In the genomic region with DNA sequence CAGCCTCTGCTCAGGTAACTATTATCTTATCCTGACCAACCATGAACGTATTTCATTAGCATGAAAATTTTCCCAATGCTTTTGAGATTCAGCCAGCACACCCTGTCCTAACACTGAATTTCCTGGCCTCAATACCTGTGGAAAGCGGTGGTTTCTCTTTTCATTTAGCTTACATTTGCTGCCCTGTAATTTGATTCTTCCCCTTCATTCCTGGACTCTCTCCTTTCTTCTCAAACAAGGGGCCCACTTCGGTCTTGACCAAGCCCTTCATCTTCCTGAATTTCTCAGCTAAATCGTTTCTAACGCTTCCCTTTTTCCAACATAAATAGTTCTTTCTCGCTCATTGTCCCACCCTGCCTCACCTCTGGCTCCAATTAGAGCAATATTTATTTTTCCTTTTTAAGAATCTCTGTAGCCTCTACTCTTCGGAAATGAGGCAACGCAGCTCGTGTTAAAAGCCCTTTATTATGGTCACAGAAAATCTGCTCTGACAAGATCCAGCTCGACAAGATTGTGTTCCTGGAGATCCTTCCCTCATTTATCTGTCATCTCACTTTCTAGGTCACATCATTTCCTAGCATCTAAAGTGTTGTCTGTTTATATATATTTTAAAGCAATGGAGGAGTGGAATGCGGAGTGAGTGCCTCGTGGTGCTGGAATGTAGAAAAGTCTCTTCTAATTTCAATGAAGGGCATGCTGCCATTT, we compare ENCODE assay signal across 25 cellular contexts. TPM values are rescaled to one million over a fixed set of nuclear protein-coding genes. Genes with fewer than 3 reads are reported as not detected.
DNase-seq lines count a peak whose midpoint lies in the region; ATAC-seq and TF ChIP-seq lines count a peak whose summit lies in the region.
"Had no signal": no experiment of that assay in that cellular context is flagged by ENCODE, and none has a peak within 500 bp of the region (broad histone marks: within the 10 kb centered on the region; RNA-seq: fewer than 3 reads in every experiment).

No MANE protein-coding gene starts in this region.

- intact Hi-C loops in left lung (cut with DNase I) (no loop called here), heart left ventricle (cut with DNase I) (no loop called here)

- H3K9me3 ChIP-seq in left lung (peaks cover 0 to 2% of the 10 kb centered on the region in 2 donors), suprapubic skin (no peaks in the 10 kb centered on the region), heart left ventricle (peaks cover 0 to 7% (median 0%) of the 10 kb centered on the region in 12 donors)
- H3K9me3 ChIP-seq: adrenal gland, Caco-2, SJCRH30, thyroid gland had no signal

- TF ChIP-seq CTCF in left lung (IDR thresholded peaks at IDR 0.05) (no peak), suprapubic skin (IDR thresholded peaks at IDR 0.05) (no peak), foreskin fibroblast (IDR thresholded peaks at IDR 0.05; ENCODE audit: low read depth, low read length) (no peak), heart left ventricle (IDR thresholded peaks at IDR 0.05) (no peak)

- TF ChIP-seq EP300 in suprapubic skin (IDR thresholded peaks at IDR 0.05): no peak

- in situ Hi-C loops in KBM-7 (cut with MboI; ENCODE audit: low pct_unique_long_range_greater_than_20kb, low sequenced_read_pairs): no loop called here

- TF ChIP-seq POLR2A in suprapubic skin (IDR thresholded peaks at IDR 0.05) (no peak), heart left ventricle (IDR thresholded peaks at IDR 0.05) (no peak)

- H3K36me3 ChIP-seq in left lung (no peaks in the 10 kb centered on the region), suprapubic skin (no peaks in the 10 kb centered on the region), heart left ventricle (no peaks in the 10 kb centered on the region)
- H3K36me3 ChIP-seq: adrenal gland, SJCRH30, thyroid gland had no signal

- DNase-seq in KBM-7 (peak; percentile 24), astrocyte of the hippocampus (ENCODE audit: low read depth, low spot score) (peak; percentile 5), left lung (no peak), suprapubic skin (ENCODE audit: low spot score in 2 of 2) (no peak), foreskin fibroblast (no peak), NCI-H774 (lab: John Stamatoyannopoulos, UW) (no peak), heart left ventricle (no peak)
- DNase-seq: activated B cell treated with CpG ODN at 0.5 μM for 24 hours; activated naive CD4-positive, alpha-beta T cell treated with Interleukin-2 at 50 U/mL for 16 hours; adrenal gland; Caco-2; DMS79 treated with DMSO at 0.1 percent for 48 hours; glutamatergic neuron; HFFc6; left cardiac atrium; naive B cell; NCI-H1694; NCI-H526 treated with DMSO at 0.1 percent for 48 hours; nucleus accumbens; SJCRH30; stimulated activated naive CD8-positive, alpha-beta T cell treated with anti-CD3 and anti-CD28 coated beads, Interleukin-15, amount 100 ng/mL, for 72 hours; thyroid gland had no signal

- WGBS in suprapubic skin: 40% methylated on average over 12 of the region's 12 CpGs
- WGBS in heart left ventricle, 4 donors: 61 to 73% (median 69%) methylated on average over 12 of the region's 12 CpGs

- H3K4me1 ChIP-seq in left lung (no peaks in the 10 kb centered on the region), suprapubic skin (no peaks in the 10 kb centered on the region), heart left ventricle (no peaks in the 10 kb centered on the region)
- H3K4me1 ChIP-seq: adrenal gland, Caco-2, SJCRH30, thyroid gland had no signal

- ATAC-seq in left lung (peak; percentile 78), heart left ventricle (no peak)
- ATAC-seq: left cardiac atrium; stimulated activated naive CD8-positive, alpha-beta T cell treated with anti-CD3 and anti-CD28 coated beads, Interleukin-15, amount 100 ng/mL, for 72 hours had no signal

- H3K4me3 ChIP-seq in left lung (no peak overlapping the region), suprapubic skin (no peak overlapping the region), foreskin fibroblast (ENCODE audit: low read depth in 1 of 2, low read length in 2 of 2) (no peak overlapping the region), heart left ventricle (no peak overlapping the region)
- H3K4me3 ChIP-seq: adrenal gland, GM12878, SJCRH30, thyroid gland had no signal

- H3K27ac ChIP-seq in left lung (no peak overlapping the region), suprapubic skin (peak overlapping the region; percentile 29), heart left ventricle (no peak overlapping the region)
- H3K27ac ChIP-seq: adrenal gland, C4-2B, HL-60, SJCRH30, thyroid gland had no signal

- H3K27me3 ChIP-seq in left lung (no peaks in the 10 kb centered on the region), suprapubic skin (no peaks in the 10 kb centered on the region), heart left ventricle (peaks cover 0 to 14% (median 0%) of the 10 kb centered on the region in 9 donors)
- H3K27me3 ChIP-seq: adrenal gland, thyroid gland had no signal

RNA-seq across cellular contexts. Expression of a gene that starts 49.5 kb away (rescaled TPM):
- total RNA-seq in left lung (1 to 10 TPM; 4.0 to 7.3 TPM), suprapubic skin (100 to 1,000 TPM in 2 of 4 donors, 10 to 100 TPM in 2; 67.1 to 222 (median 113) TPM), heart left ventricle (10 to 100 TPM in 8 of 9 donors, 1 to 10 TPM in 1; 9.2 to 31.9 (median 22.4) TPM)
- polyA plus RNA-seq in heart left ventricle: 10 to 100 TPM in 1 of 2 donors, 1 to 10 TPM in 1; 5.6 to 18.9 TPM

Comparison
In these comparisons a context has a peak if more than half of its experiments do, and no peak if none do; other contexts are left out.
1. DNase-seq: peak in KBM-7 (single experiment) and astrocyte of the hippocampus (single experiment); none in left lung (0 of 2), suprapubic skin (0 of 2), foreskin fibroblast (0 of 2), NCI-H774 (single experiment) and heart left ventricle (0 of 5).